In the genomic region with DNA sequence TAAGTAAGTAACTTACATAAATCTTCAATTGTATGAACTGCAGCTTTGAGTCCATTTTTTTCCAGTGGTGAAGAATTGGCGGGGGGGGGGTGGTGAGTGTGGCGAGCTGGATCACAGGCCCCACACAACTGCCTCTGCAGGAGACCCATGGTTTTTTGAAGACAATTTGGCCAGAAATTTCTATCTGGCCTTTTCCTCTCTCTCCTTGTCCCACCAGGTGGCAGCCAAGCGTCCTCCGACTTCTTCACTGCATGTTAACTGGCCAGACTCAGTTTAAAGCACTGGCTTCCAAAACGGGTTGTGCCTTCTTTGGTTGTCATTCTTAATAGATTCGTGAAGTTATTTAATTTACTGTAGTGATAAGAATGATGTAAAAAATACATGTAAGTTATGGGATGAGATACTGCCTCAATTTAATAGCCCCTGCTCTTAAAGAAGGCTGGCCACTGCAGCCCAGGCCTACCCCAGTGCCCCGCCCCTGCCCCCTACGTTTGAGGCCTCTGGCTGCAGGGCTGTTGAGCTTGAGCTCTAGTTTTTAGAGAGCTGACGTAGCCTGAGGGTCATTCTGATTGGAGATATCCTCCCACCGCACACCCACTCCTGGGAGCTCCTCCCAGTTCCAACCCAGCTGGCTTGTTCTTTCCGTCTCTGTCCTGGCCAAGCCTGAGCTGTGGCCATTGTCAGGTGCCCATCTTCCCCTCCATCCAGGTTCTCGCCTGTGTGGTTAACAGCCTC, we compare ENCODE assay signal across 9 cellular contexts. TPM values are rescaled to one million over a fixed set of nuclear protein-coding genes. Genes with fewer than 3 reads are reported as not detected.
DNase-seq lines count a peak whose midpoint lies in the region; ATAC-seq, FAIRE-seq and TF ChIP-seq lines count a peak whose summit lies in the region.
"Had no signal": no experiment of that assay in that cellular context is flagged by ENCODE, and none has a peak within 500 bp of the region (broad histone marks: within the 10 kb centered on the region; RNA-seq: fewer than 3 reads in every experiment).

No MANE protein-coding gene starts in this region.

- H3K4me3 ChIP-seq in bronchial epithelial cell (ENCODE audit: low read depth, low read length), result no peak overlapping the region
- H3K4me3 ChIP-seq: BLaER1 treated with 17β-estradiol and CSF1 and Interleukin-3, amounts not matched to agents 10 nM and 100 nM had no signal

- H3K9me3 Mint-ChIP-seq in naive thymus-derived CD8-positive, alpha-beta T cell, result no peaks in the 10 kb centered on the region

- peak; percentile 2 for DNase-seq in DMS79 treated with DMSO at 0.1 percent for 48 hours (lab: John Stamatoyannopoulos, UW)
- no peak for DNase-seq in DMS79 (lab: John Stamatoyannopoulos, UW)
- DNase-seq in MV-4-11 (lab: John Stamatoyannopoulos, UW), result peak; percentile 23
- peak; percentile 20 for DNase-seq in bronchial epithelial cell (ENCODE audit: low read depth)
- DNase-seq in medulla oblongata (ENCODE audit: extremely low spot score), result peak; percentile 65
- DNase-seq in naive thymus-derived CD8-positive, alpha-beta T cell, result no peak

- no peaks in the 10 kb centered on the region for H3K27me3 ChIP-seq in bronchial epithelial cell (ENCODE audit: control insufficient read depth, insufficient read depth, low read length)
- H3K27me3 ChIP-seq: BLaER1 treated with 17β-estradiol and CSF1 and Interleukin-3, amounts not matched to agents 10 nM and 100 nM had no signal

- FAIRE-seq in bronchial epithelial cell (lab: Jason Lieb, UNC), result no peak

- H3K27me3 Mint-ChIP-seq in naive thymus-derived CD8-positive, alpha-beta T cell, result no peaks in the 10 kb centered on the region

- peak; percentile 57 for TF ChIP-seq CTCF in bronchial epithelial cell (IDR thresholded peaks at IDR 0.05; ENCODE audit: insufficient read depth, low read length, severe bottlenecking)

- no peak for ATAC-seq in HG03175 (IDR thresholded peaks at IDR 0.05; ENCODE audit: unreplicated experiment)
- ATAC-seq in naive thymus-derived CD8-positive, alpha-beta T cell, result no peak
- ATAC-seq in HG02588 (IDR thresholded peaks at IDR 0.05; ENCODE audit: unreplicated experiment), result no peak

- H3K4me1 Mint-ChIP-seq in naive thymus-derived CD8-positive, alpha-beta T cell, result no peaks in the 10 kb centered on the region

- peaks cover 11% of the 10 kb centered on the region for H3K36me3 ChIP-seq in bronchial epithelial cell (ENCODE audit: control insufficient read depth, insufficient read depth, low read length)

- H3K27ac Mint-ChIP-seq in naive thymus-derived CD8-positive, alpha-beta T cell, result peak overlapping the region in 1 of 10 donors; percentile 37

- peaks cover 0 to 80% (median 18%) of the 10 kb centered on the region in 3 donors for H3K36me3 Mint-ChIP-seq in naive thymus-derived CD8-positive, alpha-beta T cell

- POLR2A ChIA-PET in naive thymus-derived CD8-positive, alpha-beta T cell (lab: Charles Lee), result interaction anchor here (0.7 kb wide), 1 partner anchor 13 kb away, joined by 3 read pairs; no protein-coding TSS in a partner anchor

- no peak overlapping the region for H3K4me3 Mint-ChIP-seq in naive thymus-derived CD8-positive, alpha-beta T cell

RNA-seq across cellular contexts. Expression of a gene that starts 36.4 kb away (rescaled TPM):
- 20.4 and 30.0 TPM in 2 replicates for total RNA-seq in bronchial epithelial cell
- 10 to 100 TPM; 27.2 to 31.3 TPM for total RNA-seq in naive thymus-derived CD8-positive, alpha-beta T cell
- 10 to 100 TPM; 14.5 to 26.9 (median 19.4) TPM for polyA plus RNA-seq in naive thymus-derived CD8-positive, alpha-beta T cell

Comparison
In these comparisons a context has a peak if more than half of its experiments do, and no peak if none do; other contexts are left out.
1. DNase-seq: peak in DMS79 treated with DMSO at 0.1 percent for 48 hours (single experiment), MV-4-11 (single experiment), bronchial epithelial cell (single experiment) and medulla oblongata (single experiment); none in DMS79 (single experiment) and naive thymus-derived CD8-positive, alpha-beta T cell (0 of 10).